12 cellular contexts compared by ENCODE assay signal in genomic region chr22:17946691-17947367, GRCh38.
DNase-seq lines count a peak whose midpoint lies in the region; ATAC-seq and TF ChIP-seq lines count a peak whose summit lies in the region.
"Had no signal": no experiment of that assay in that cellular context is flagged by ENCODE, and none has a peak within 500 bp of the region (broad histone marks: within the 10 kb centered on the region; RNA-seq: fewer than 3 reads in every experiment).

No MANE protein-coding gene starts in this region.

- intact Hi-C loops in sciatic nerve (cut with DNase I), result no loop called here

- no peak for TF ChIP-seq CTCF in omental fat pad (IDR thresholded peaks at IDR 0.05)

- DNase-seq in DMS 273 (lab: John Stamatoyannopoulos, UW; ENCODE audit: unreplicated experiment) (peak; percentile 51), DMS 273 treated with DMSO at 0.1 percent for 48 hours (lab: John Stamatoyannopoulos, UW) (no peak), NCI-H2171 treated with DMSO at 0.1 percent for 48 hours (lab: John Stamatoyannopoulos, UW) (peak; percentile 93), sciatic nerve (ENCODE audit: low spot score) (peak; percentile 36), NCI-H2029 treated with DMSO at 0.1 percent for 48 hours (lab: John Stamatoyannopoulos, UW) (no peak), omental fat pad (ENCODE audit: low spot score) (no peak), ACHN (no peak)
- DNase-seq: activated B cell treated with CpG ODN at 0.5 μM for 24 hours; CD4-positive, alpha-beta memory T cell; NCI-H446; stimulated activated CD4-positive, alpha-beta T cell treated with anti-CD3 and anti-CD28 coated beads, Interleukin-2, amount 100 ng/mL, for 24 hours had no signal

- in situ Hi-C loops in ACHN (cut with HindIII; ENCODE audit: low pct_ligation_motif_present, low pct_unique_long_range_greater_than_20kb, low sequenced_read_pairs), result no loop called here

- peak; percentile 62 for ATAC-seq in esophagus mucosa
- no peak for ATAC-seq in sciatic nerve
- no peak for ATAC-seq in omental fat pad (ENCODE audit: low FRiP score)

Comparison
In these comparisons a context has a peak if more than half of its experiments do, and no peak if none do; other contexts are left out.
1. DNase-seq: peak in DMS 273 (single experiment), NCI-H2171 treated with DMSO at 0.1 percent for 48 hours (single experiment) and sciatic nerve (single experiment); none in DMS 273 treated with DMSO at 0.1 percent for 48 hours (single experiment), NCI-H2029 treated with DMSO at 0.1 percent for 48 hours (single experiment), omental fat pad (single experiment) and ACHN (single experiment).